ENCODE assay signal across 19 cellular contexts in genomic region chr19:32498641-32499200, GRCh38.
DNase-seq lines count a peak whose midpoint lies in the region; ATAC-seq and TF ChIP-seq lines count a peak whose summit lies in the region.
"Had no signal": no experiment of that assay in that cellular context is flagged by ENCODE, and none has a peak within 500 bp of the region (broad histone marks: within the 10 kb centered on the region; RNA-seq: fewer than 3 reads in every experiment).

No MANE protein-coding gene starts in this region.

- TF ChIP-seq CTCF in fibroblast of mammary gland (conservative IDR thresholded peaks at IDR 0.05; ENCODE audit: control insufficient read depth, insufficient read depth, low read depth, low read length) (no peak), GM10248 (IDR thresholded peaks at IDR 0.05; ENCODE audit: control extremely low read depth, extremely low read depth, low read depth, missing control alignments) (no peak)

- CTCF ChIA-PET in GM10248 (lab: Yijun Ruan, JAX) = interaction anchor here (1.0 to 1.1 kb wide), 2 partner anchors 13 to 43 kb away, joined by 3 read pairs; no protein-coding TSS in a partner anchor

- peak; percentile 63 for DNase-seq in NK-92 treated with Interleukin-12 subunit alpha and Interleukin-12 subunit beta, amount 100 ng/mL, for 24 hours (lab: John Stamatoyannopoulos, UW)
- DNase-seq in NK-92 (lab: John Stamatoyannopoulos, UW; ENCODE audit: unreplicated experiment) = no peak
- peak; percentile 91 for DNase-seq in NCI-H69 (lab: John Stamatoyannopoulos, UW)
- DNase-seq in fibroblast of mammary gland (ENCODE audit: low read depth) = peak; percentile 2
- peak; percentile 8 to 16 for DNase-seq in stimulated activated CD8-positive, alpha-beta memory T cell treated with anti-CD3 and anti-CD28 coated beads, Interleukin-7, amount 100 ng/mL, for 4 hours (ENCODE audit: low read depth in 2 of 2)
- no peak for DNase-seq in GM10248 (ENCODE audit: extremely low spot score)
- DNase-seq in NCI-H1694 (lab: John Stamatoyannopoulos, UW) = no peak
- DNase-seq: activated CD4-positive, alpha-beta T cell treated with anti-CD3 and anti-CD28 coated beads for 48 hours; activated naive CD4-positive, alpha-beta T cell treated with Interleukin-2 at 50 U/mL for 16 hours; activated T-cell treated with anti-CD3 and anti-CD28 coated beads for 4 hours; anterior cingulate cortex; islet precursor cell; NCI-H2081; NCI-H526; psoas muscle; stimulated activated CD4-positive, alpha-beta T cell treated with anti-CD3 and anti-CD28 coated beads, Interleukin-12 subunit alpha, Interleukin-12 subunit beta, amount 100 ng/mL, for 4 hours; stimulated activated naive CD8-positive, alpha-beta T cell treated with anti-CD3 and anti-CD28 coated beads, Interleukin-15, Interleukin-2, amounts not matched to agents 100 U/mL and 50 U/mL, for 24 hours had no signal

- POLR2A ChIA-PET in GM10248 (lab: Yijun Ruan, JAX) = no interaction called here

- H3K4me3 ChIP-seq in fibroblast of mammary gland (ENCODE audit: control insufficient read depth, low read depth, low read length) = no peak overlapping the region
- H3K4me3 ChIP-seq: psoas muscle had no signal

- ATAC-seq in HG03342 (IDR thresholded peaks at IDR 0.05; ENCODE audit: unreplicated experiment) = no peak
- ATAC-seq: psoas muscle; SK-N-SH treated with all-trans-retinoic acid at 6 μM for 48 hours; stimulated activated naive CD8-positive, alpha-beta T cell treated with anti-CD3 and anti-CD28 coated beads, Interleukin-15, Interleukin-2, amounts not matched to agents 100 U/mL and 50 U/mL, for 24 hours had no signal

Comparison
In these comparisons a context has a peak if more than half of its experiments do, and no peak if none do; other contexts are left out.
1. DNase-seq: peak in NK-92 treated with Interleukin-12 subunit alpha and Interleukin-12 subunit beta, amount 100 ng/mL, for 24 hours (single experiment), NCI-H69 (single experiment), fibroblast of mammary gland (single experiment) and stimulated activated CD8-positive, alpha-beta memory T cell treated with anti-CD3 and anti-CD28 coated beads, Interleukin-7, amount 100 ng/mL, for 4 hours (2 of 2); none in NK-92 (single experiment), GM10248 (single experiment) and NCI-H1694 (single experiment).